ENCODE assay signal across 17 cellular contexts in genomic region chr6:98827295-98828159, GRCh38. TPM values are rescaled to one million over a fixed set of nuclear protein-coding genes. Genes with fewer than 3 reads are reported as not detected.
DNase-seq lines count a peak whose midpoint lies in the region; ATAC-seq and TF ChIP-seq lines count a peak whose summit lies in the region.
"Had no signal": no experiment of that assay in that cellular context is flagged by ENCODE, and none has a peak within 500 bp of the region (broad histone marks: within the 10 kb centered on the region; RNA-seq: fewer than 3 reads in every experiment).

No MANE protein-coding gene starts in this region.

- TF ChIP-seq CTCF in GM10248 (IDR thresholded peaks at IDR 0.05; ENCODE audit: control extremely low read depth, extremely low read depth, low read depth, missing control alignments): no peak
- no peak for TF ChIP-seq CTCF in esophagus muscularis mucosa (IDR thresholded peaks at IDR 0.05)

- no peaks in the 10 kb centered on the region for H3K36me3 ChIP-seq in esophagus muscularis mucosa
- no peaks in the 10 kb centered on the region for H3K36me3 ChIP-seq in neuronal stem cell (replicated peaks in 1 of 2; ENCODE audit: control insufficient read depth in 2 of 2, insufficient read depth in 2 of 2, low read length in 2 of 2)

- no peak overlapping the region for H2AFZ ChIP-seq in neuronal stem cell (ENCODE audit: low read length)

- H2AK5ac ChIP-seq in neuronal stem cell (ENCODE audit: low read depth, low read length): no peak overlapping the region

- POLR2A ChIA-PET in GM10248 (lab: Yijun Ruan, JAX) (no interaction called here), T-cell (lab: Charles Lee) (no interaction called here)

- peaks cover 82 to 86% of the 10 kb centered on the region in 2 donors for H3K27me3 Mint-ChIP-seq in T-cell

- no peak for TF ChIP-seq EP300 in esophagus muscularis mucosa (IDR thresholded peaks at IDR 0.05)

- H3K27ac ChIP-seq in esophagus muscularis mucosa (replicated peaks in 1 of 4) (no peak overlapping the region), neuronal stem cell (replicated peaks; ENCODE audit: low read length) (no peak overlapping the region)
- H3K27ac ChIP-seq: testis had no signal

- H3K4me3 ChIP-seq in esophagus muscularis mucosa: peak overlapping the region in 3 of 4 donors; percentile 2 to 35 (median 24)
- peak overlapping the region; percentile 33 to 92 for H3K4me3 ChIP-seq in neuronal stem cell (ENCODE audit: low read length in 2 of 2)
- H3K4me3 ChIP-seq: testis had no signal

- H2BK5ac ChIP-seq in neuronal stem cell (ENCODE audit: low read length): peak overlapping the region; percentile 13

- no peak overlapping the region for H3K27ac Mint-ChIP-seq in T-cell
- H3K27ac Mint-ChIP-seq: activated CD8-positive, alpha-beta T cell treated with anti-CD3 and anti-CD28 coated beads, Interleukin-2, amount 10 ng/mL, durations not matched to agents 7 days and 5 days had no signal

- peaks cover 46 to 55% (median 48%) of the 10 kb centered on the region in 3 donors for H3K4me1 Mint-ChIP-seq in T-cell

- no peak overlapping the region for H3K23ac ChIP-seq in neuronal stem cell (ENCODE audit: low read depth, low read length, poor library complexity)

- H3K9ac ChIP-seq in neuronal stem cell (ENCODE audit: low read depth, low read length, poor library complexity): no peak overlapping the region

- intact Hi-C loops in esophagus muscularis mucosa (cut with DNase I): no loop called here

- peaks cover 37 to 55% (median 47%) of the 10 kb centered on the region in 4 donors for H3K4me1 ChIP-seq in esophagus muscularis mucosa
- H3K4me1 ChIP-seq in neuronal stem cell (ENCODE audit: control insufficient read depth in 2 of 2, insufficient read depth in 1 of 2, low read depth in 1 of 2, low read length in 2 of 2): peaks cover 25 to 27% of the 10 kb centered on the region in 2 donors

- CTCF ChIA-PET in GM10248 (lab: Yijun Ruan, JAX): interaction anchor here (4.9 kb wide), 1 partner anchor 18 kb away, joined by 31 read pairs; no protein-coding TSS in a partner anchor
- CTCF ChIA-PET in T-cell (lab: Charles Lee): no interaction called here

- H2BK12ac ChIP-seq in neuronal stem cell (ENCODE audit: low read length): no peak overlapping the region

- no peaks in the 10 kb centered on the region for H3K9me3 ChIP-seq in esophagus muscularis mucosa
- H3K9me3 ChIP-seq in neuronal stem cell (replicated peaks in 1 of 2; ENCODE audit: control insufficient read depth in 2 of 2, insufficient read depth in 1 of 2, low read depth in 1 of 2, low read length in 2 of 2): no peaks in the 10 kb centered on the region
- H3K9me3 ChIP-seq: testis had no signal

- peak overlapping the region; percentile 85 for H3K4me2 ChIP-seq in neuronal stem cell (ENCODE audit: insufficient read depth, low read length, poor library complexity, severe bottlenecking)

- peak overlapping the region; percentile 74 for H3K18ac ChIP-seq in neuronal stem cell (ENCODE audit: low read length)

- TF ChIP-seq POLR2A in esophagus muscularis mucosa (IDR thresholded peaks at IDR 0.05; ENCODE audit: low read depth): no peak

- no peak overlapping the region for H3K4ac ChIP-seq in neuronal stem cell (ENCODE audit: low read length)

- no peak overlapping the region for H3K14ac ChIP-seq in neuronal stem cell (ENCODE audit: low read length)

- H3K4me3 Mint-ChIP-seq in T-cell: no peak overlapping the region
- H3K4me3 Mint-ChIP-seq: activated CD8-positive, alpha-beta T cell treated with anti-CD3 and anti-CD28 coated beads, Interleukin-2, amount 10 ng/mL, durations not matched to agents 7 days and 5 days had no signal

- H4K91ac ChIP-seq in neuronal stem cell (ENCODE audit: low read depth, low read length, poor library complexity): no peak overlapping the region

- no peak overlapping the region for H2BK15ac ChIP-seq in neuronal stem cell (ENCODE audit: low read length)

- H3K27me3 ChIP-seq in esophagus muscularis mucosa: peaks cover 0 to 97% (median 90%) of the 10 kb centered on the region in 4 donors
- peaks cover 0 to 71% (median 9%) of the 10 kb centered on the region in 3 experiments for H3K27me3 ChIP-seq in neuronal stem cell (ENCODE audit: control insufficient read depth in 3 of 3, insufficient read depth in 3 of 3, low read depth in 1 of 3, low read length in 3 of 3)
- H3K27me3 ChIP-seq: testis had no signal

- H3K9me3 Mint-ChIP-seq in T-cell: no peaks in the 10 kb centered on the region

- H3K79me1 ChIP-seq in neuronal stem cell (ENCODE audit: low read depth, low read length): no peaks in the 10 kb centered on the region

- no peaks in the 10 kb centered on the region for H3K36me3 Mint-ChIP-seq in T-cell

- peak overlapping the region; percentile 50 for H2BK120ac ChIP-seq in neuronal stem cell (ENCODE audit: low read depth, low read length)

- WGBS in esophagus muscularis mucosa: 6% methylated on average over 33 of the region's 44 CpGs
- no CpG with 5 or more reads among the region's 44 CpGs for WGBS in neuronal stem cell (ENCODE audit: extremely low coverage in 2 of 2, insufficient read length in 2 of 2, insufficient replicate concordance in 1 of 2), 2 donors

- ATAC-seq in HG03175 (IDR thresholded peaks at IDR 0.05; ENCODE audit: unreplicated experiment) (no peak), T-cell (replicated peaks in 1 of 4) (no peak)
- ATAC-seq: activated CD8-positive, alpha-beta T cell treated with anti-CD3 and anti-CD28 coated beads, Interleukin-2, amount 10 ng/mL, durations not matched to agents 7 days and 5 days; esophagus mucosa had no signal

- no peak overlapping the region for H4K8ac ChIP-seq in neuronal stem cell (ENCODE audit: low read depth, low read length)

- peak; percentile 18 for DNase-seq in GM10248 (ENCODE audit: extremely low spot score)
- peak; percentile 43 for DNase-seq in NCI-H146 treated with DMSO at 0.1 percent for 48 hours (lab: John Stamatoyannopoulos, UW; ENCODE audit: unreplicated experiment)
- DNase-seq in esophagus muscularis mucosa (ENCODE audit: extremely low spot score): no peak
- peak; percentile 61 for DNase-seq in neuronal stem cell (ENCODE audit: low spot score)
- DNase-seq in activated CD8-positive, alpha-beta memory T cell treated with anti-CD3 and anti-CD28 coated beads, Interleukin-2, amount 50 U/mL, for 48 hours: no peak
- no peak for DNase-seq in T-cell
- no peak for DNase-seq in effector CD8-positive, alpha-beta T cell (lab: John Stamatoyannopoulos, UW)
- DNase-seq: activated CD8-positive, alpha-beta T cell treated with anti-CD3 and anti-CD28 coated beads, Interleukin-2, amount 10 ng/mL, durations not matched to agents 7 days and 5 days; COR-L47; kidney glomerular epithelial cell; NCI-H510A; stimulated activated CD4-positive, alpha-beta T cell treated with anti-CD3 and anti-CD28 coated beads, Interleukin-4, amount 100 ng/mL, for 24 hours; testis had no signal

RNA-seq across cellular contexts. Expression of gene POU3F2, which starts 6.8 kb away (rescaled TPM):
- total RNA-seq in esophagus muscularis mucosa: not detected
- 11.3 TPM for polyA plus RNA-seq in neuronal stem cell (2013, experiment 1 of 2)
- 12.1 TPM for polyA plus RNA-seq in neuronal stem cell (2013, experiment 2 of 2)
- total RNA-seq in T-cell: not detected
- total RNA-seq: activated CD8-positive, alpha-beta T cell treated with anti-CD3 and anti-CD28 coated beads, Interleukin-2, amount 10 ng/mL, durations not matched to agents 7 days and 5 days; esophagus mucosa; omental fat pad; T-helper 1 cell treated with Interleukin-12 subunit alpha and Interleukin-12 subunit beta and Interleukin-4 antibody, amounts not matched to agents 30 ng/mL and 1 ng/mL, for 36 hours had no signal

Comparison
In these comparisons a context has a peak if more than half of its experiments do, and no peak if none do; other contexts are left out.
1. DNase-seq: peak in GM10248 (single experiment), NCI-H146 treated with DMSO at 0.1 percent for 48 hours (single experiment) and neuronal stem cell (single experiment); none in esophagus muscularis mucosa (single experiment), activated CD8-positive, alpha-beta memory T cell treated with anti-CD3 and anti-CD28 coated beads, Interleukin-2, amount 50 U/mL, for 48 hours (single experiment), T-cell (0 of 34) and effector CD8-positive, alpha-beta T cell (single experiment).